Comparison of ENCODE assay signal across 8 cellular contexts in genomic region chr1:11058595-11059165, GRCh38. TPM values are rescaled to one million over a fixed set of nuclear protein-coding genes. Genes with fewer than 3 reads are reported as not detected.
DNase-seq lines count a peak whose midpoint lies in the region; ATAC-seq and TF ChIP-seq lines count a peak whose summit lies in the region.

No MANE protein-coding gene starts in this region.

- peaks cover 4% of the 10 kb centered on the region for H3K4me1 ChIP-seq in prostate gland (replicated peaks)

- TF ChIP-seq POLR2A in prostate gland (IDR thresholded peaks at IDR 0.05) (no peak), GM18505 (IDR thresholded peaks at IDR 0.05; ENCODE audit: borderline replicate concordance, extremely low read depth, insufficient read depth, insufficient read length) (no peak)

- H3K27ac ChIP-seq in prostate gland: no peak overlapping the region

- no peak overlapping the region for H3K27ac Mint-ChIP-seq in endothelial cell (ENCODE audit: unreplicated experiment)

- H3K36me3 ChIP-seq in prostate gland: peaks cover 6 to 9% of the 10 kb centered on the region in 2 donors

- H3K4me3 ChIP-seq in GM12864 (ENCODE audit: low read depth, low read length): peak overlapping the region; percentile 97
- peak overlapping the region; percentile 87 to 88 for H3K4me3 ChIP-seq in prostate gland

- WGBS in prostate gland: 45% methylated on average over 28 of the region's 28 CpGs

- intact Hi-C loops in prostate gland (cut with DNase I): no loop called here

- peak overlapping the region; percentile 97 for H3K4me3 Mint-ChIP-seq in endothelial cell (ENCODE audit: unreplicated experiment)

- no peaks in the 10 kb centered on the region for H3K9me3 ChIP-seq in prostate gland

- H3K9me3 Mint-ChIP-seq in endothelial cell (ENCODE audit: unreplicated experiment): no peaks in the 10 kb centered on the region

- DNase-seq in GM12864 (ENCODE audit: low read depth) (no peak), NCI-H345 treated with DMSO at 0.1 percent for 48 hours (lab: John Stamatoyannopoulos, UW; ENCODE audit: unreplicated experiment) (peak; percentile 41), endothelial cell (ENCODE audit: low spot score) (no peak), prostate gland (ENCODE audit: low spot score) (no peak)
- DNase-seq in activated CD4-positive, CD25-positive, alpha-beta regulatory T cell (lab: John Stamatoyannopoulos, UW): no peak

- H3K27me3 Mint-ChIP-seq in endothelial cell (ENCODE audit: unreplicated experiment): peaks cover 3% of the 10 kb centered on the region

- ATAC-seq in GM18907 (IDR thresholded peaks at IDR 0.05; ENCODE audit: unreplicated experiment) (no peak), GM18505 (IDR thresholded peaks at IDR 0.05; ENCODE audit: unreplicated experiment) (no peak), GM18858 (IDR thresholded peaks at IDR 0.05; ENCODE audit: unreplicated experiment) (no peak)

- TF ChIP-seq CTCF in GM12864 (IDR thresholded peaks at IDR 0.05; ENCODE audit: low read depth, low read length, missing control alignments) (no peak), endothelial cell (IDR thresholded peaks at IDR 0.05; ENCODE audit: unreplicated experiment) (no peak), prostate gland (IDR thresholded peaks at IDR 0.05) (no peak)

- peaks cover 13% of the 10 kb centered on the region for H3K4me1 Mint-ChIP-seq in endothelial cell (ENCODE audit: unreplicated experiment)

- peaks cover 3% of the 10 kb centered on the region for H3K36me3 Mint-ChIP-seq in endothelial cell (ENCODE audit: low read depth, unreplicated experiment)

- H3K27me3 ChIP-seq in prostate gland (replicated peaks; ENCODE audit: insufficient read depth): no peaks in the 10 kb centered on the region

RNA-seq across cellular contexts. Expression of gene SRM, which starts 1.1 kb away (rescaled TPM):
- total RNA-seq in endothelial cell (ENCODE audit: unreplicated experiment): 51.0 TPM
- 10 to 100 TPM; 39.3 to 89.2 TPM for total RNA-seq in prostate gland

RNA-seq across cellular contexts. Expression of gene MASP2, which starts 11.6 kb away (rescaled TPM):
- total RNA-seq in endothelial cell (ENCODE audit: unreplicated experiment) (not detected), prostate gland (not detected)

RNA-seq across cellular contexts. Expression of gene EXOSC10, which starts 41.0 kb away (rescaled TPM):
- total RNA-seq in endothelial cell (ENCODE audit: unreplicated experiment) (80.6 TPM), prostate gland (10 to 100 TPM; 51.6 to 65.0 TPM)

RNA-seq across cellular contexts. Expression of gene TARDBP, which starts 46.2 kb away (rescaled TPM):
- total RNA-seq in endothelial cell (ENCODE audit: unreplicated experiment) (161 TPM), prostate gland (100 to 1,000 TPM in 1 of 2 donors, 10 to 100 TPM in 1; 93.7 to 151 TPM)
